ENCODE assay signal across 14 cellular contexts in the genomic region with DNA sequence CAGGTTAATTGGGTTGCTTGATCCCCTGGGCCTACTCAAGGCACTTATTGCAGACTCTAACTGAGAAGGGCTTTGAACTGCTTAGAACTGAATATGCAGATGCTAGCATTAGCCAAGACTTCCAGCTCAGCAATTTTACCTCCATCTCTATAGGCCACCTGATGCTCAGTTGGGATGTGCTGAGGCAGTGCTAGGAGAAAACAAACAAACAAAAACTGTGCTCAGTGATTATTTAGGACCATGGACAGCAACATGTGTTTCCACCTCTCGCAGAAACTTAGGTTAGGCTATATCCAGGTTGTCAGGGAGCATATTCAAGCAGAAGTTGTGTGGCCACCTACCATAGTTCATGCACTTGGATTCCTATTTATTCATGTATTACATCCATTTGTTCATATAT.
DNase-seq lines count a peak whose midpoint lies in the region; ATAC-seq, FAIRE-seq and TF ChIP-seq lines count a peak whose summit lies in the region.
"Had no signal": no experiment of that assay in that cellular context is flagged by ENCODE, and none has a peak within 500 bp of the region (broad histone marks: within the 10 kb centered on the region; RNA-seq: fewer than 3 reads in every experiment).

No MANE protein-coding gene starts in this region.

- no peak overlapping the region for H4K5ac ChIP-seq in H9 (ENCODE audit: insufficient read length, low read depth, low read length)

- no peak overlapping the region for H2BK120ac ChIP-seq in H9 (ENCODE audit: low read depth, low read length, poor library complexity, severe bottlenecking)

- H3K9me3 ChIP-seq in H9 (ENCODE audit: control insufficient read depth, low read depth, low read length), result no peaks in the 10 kb centered on the region
- H3K9me3 ChIP-seq in K562 (replicated peaks; ENCODE audit: control insufficient read depth, insufficient read depth, low read depth, low read length), result no peaks in the 10 kb centered on the region
- H3K9me3 ChIP-seq: colonic mucosa, transverse colon had no signal

- no peak overlapping the region for H3K18ac ChIP-seq in H9 (ENCODE audit: insufficient read length, low read depth, low read length)

- peaks cover 0 to 10% of the 10 kb centered on the region in 2 experiments; a peak in 2 of 4 replicates for H3K4me1 Mint-ChIP-seq in H9
- H3K4me1 Mint-ChIP-seq in activated CD8-positive, alpha-beta T cell treated with anti-CD3 and anti-CD28 coated beads for 36 hours (ENCODE audit: low read depth), result peaks cover 4% of the 10 kb centered on the region

- no peaks in the 10 kb centered on the region for H3K79me2 ChIP-seq in H9 (ENCODE audit: insufficient read depth, low read length)
- no peaks in the 10 kb centered on the region for H3K79me2 ChIP-seq in K562 (ENCODE audit: control insufficient read depth, insufficient read depth, low read length)

- H3K27ac ChIP-seq in H9 (ENCODE audit: insufficient read length, low read depth, low read length), result no peak overlapping the region
- H3K27ac ChIP-seq in K562 (ENCODE audit: extremely low read depth, low read depth, low read length), result no peak overlapping the region
- H3K27ac ChIP-seq: colonic mucosa, KMS-11, transverse colon, VCaP had no signal

- no peak overlapping the region for H4K8ac ChIP-seq in H9 (replicated peaks; ENCODE audit: insufficient read length, low read depth, low read length)

- in situ Hi-C loops in K562 (cut with MboI), result no loop called here

- H2BK12ac ChIP-seq in H9 (ENCODE audit: insufficient read length, low read depth, low read length), result no peak overlapping the region

- no peak overlapping the region for H3K56ac ChIP-seq in H9 (ENCODE audit: insufficient read length, low read depth, low read length)

- no peak overlapping the region for H3K27ac Mint-ChIP-seq in H9
- no peak overlapping the region for H3K27ac Mint-ChIP-seq in activated CD8-positive, alpha-beta T cell treated with anti-CD3 and anti-CD28 coated beads for 36 hours
- H3K27ac Mint-ChIP-seq: CD4-positive, alpha-beta T cell had no signal

- H2AFZ ChIP-seq in H9 (ENCODE audit: low read length) (no peak overlapping the region), K562 (ENCODE audit: low read depth, low read length) (no peak overlapping the region)

- ATAC-seq in K562 (no peak), HG03159 (IDR thresholded peaks at IDR 0.05; ENCODE audit: unreplicated experiment) (no peak)
- ATAC-seq in activated CD8-positive, alpha-beta T cell treated with anti-CD3 and anti-CD28 coated beads for 36 hours, result no peak

- H2BK15ac ChIP-seq in H9 (ENCODE audit: low read depth, low read length), result no peak overlapping the region

- no peak overlapping the region for H3K4me3 Mint-ChIP-seq in H9
- H3K4me3 Mint-ChIP-seq in activated CD8-positive, alpha-beta T cell treated with anti-CD3 and anti-CD28 coated beads for 36 hours, result no peak overlapping the region
- H3K4me3 Mint-ChIP-seq: CD4-positive, alpha-beta T cell had no signal

- TF ChIP-seq EP300 in K562 (IDR thresholded peaks at IDR 0.05; ENCODE audit: low read length), result no peak

- H3K79me1 ChIP-seq in H9 (ENCODE audit: insufficient read depth, low read depth, low read length, poor library complexity, severe bottlenecking), result no peaks in the 10 kb centered on the region

- H3K4me2 ChIP-seq in H9 (ENCODE audit: insufficient read depth, insufficient read length, low read length) (no peak overlapping the region), K562 (ENCODE audit: insufficient read depth, low read length) (no peak overlapping the region)
- H3K4me2 ChIP-seq: KMS-11 had no signal

- intact Hi-C loops in K562 (cut with micrococcal nuclease), result no loop called here
- intact Hi-C loops in activated CD8-positive, alpha-beta T cell treated with anti-CD3 and anti-CD28 coated beads for 36 hours (cut with micrococcal nuclease), result no loop called here

- no peaks in the 10 kb centered on the region for H3K36me3 Mint-ChIP-seq in H9 (ENCODE audit: insufficient read depth in 1 of 3, low read depth in 3 of 3)
- H3K36me3 Mint-ChIP-seq in activated CD8-positive, alpha-beta T cell treated with anti-CD3 and anti-CD28 coated beads for 36 hours (ENCODE audit: low read depth), result no peaks in the 10 kb centered on the region

- H3K23me2 ChIP-seq in H9 (ENCODE audit: insufficient read length, low read depth, low read length, poor library complexity, severe bottlenecking), result no peaks in the 10 kb centered on the region

- TF ChIP-seq POLR2A in K562 (conservative IDR thresholded peaks at IDR 0.05), result no peak

- no peak overlapping the region for H3T11ph ChIP-seq in H9 (ENCODE audit: low read length)

- H2AK5ac ChIP-seq in H9 (ENCODE audit: insufficient read length, low read length), result no peak overlapping the region

- TF ChIP-seq CTCF in H9 (conservative IDR thresholded peaks at IDR 0.05) (no peak), K562 (IDR thresholded peaks at IDR 0.05 in 2 of 3, conservative IDR thresholded peaks at IDR 0.05 in 1 of 3; ENCODE audit: insufficient read depth in 2 of 3, low read depth in 1 of 3, low read length in 3 of 3) (no peak)
- TF ChIP-seq CTCF in activated CD8-positive, alpha-beta T cell treated with anti-CD3 and anti-CD28 coated beads for 36 hours (IDR thresholded peaks at IDR 0.05), result no peak

- no peak overlapping the region for H3K14ac ChIP-seq in H9 (ENCODE audit: insufficient read depth, low read length)

- no peak overlapping the region for H3K23ac ChIP-seq in H9 (ENCODE audit: insufficient read length, low read depth, low read length)

- no peak overlapping the region for H2BK5ac ChIP-seq in H9 (ENCODE audit: insufficient read length, low read length)

- H3K27me3 ChIP-seq in H9 (ENCODE audit: insufficient read depth, low read length) (no peaks in the 10 kb centered on the region), K562 (ENCODE audit: control insufficient read depth in 2 of 2, insufficient read depth in 2 of 2, low read length in 2 of 2) (no peaks in the 10 kb centered on the region)
- H3K27me3 ChIP-seq: colonic mucosa had no signal

- H3K4me3 ChIP-seq in K562, result no peak overlapping the region
- H3K4me3 ChIP-seq: colonic mucosa, transverse colon had no signal

- BruUV-seq in K562 (replicated peaks; lab: Mats Ljungman, UMichigan), result no TSS peak

- no peaks in the 10 kb centered on the region for H3K9me3 Mint-ChIP-seq in H9
- no peaks in the 10 kb centered on the region for H3K9me3 Mint-ChIP-seq in activated CD8-positive, alpha-beta T cell treated with anti-CD3 and anti-CD28 coated beads for 36 hours

- H3K4ac ChIP-seq in H9 (ENCODE audit: low read depth, low read length), result no peak overlapping the region

- H3K36me3 ChIP-seq in K562 (ENCODE audit: control insufficient read depth, insufficient read depth, low read length), result no peaks in the 10 kb centered on the region
- H3K36me3 ChIP-seq: colonic mucosa, transverse colon had no signal

- H4K20me1 ChIP-seq in H9 (ENCODE audit: control insufficient read depth, insufficient read depth, insufficient read length) (no peaks in the 10 kb centered on the region), K562 (replicated peaks; ENCODE audit: control insufficient read depth, insufficient read depth, low read length) (no peaks in the 10 kb centered on the region)

- no CpG with 5 or more reads among the region's 1 CpG for WGBS in H9 (ENCODE audit: extremely low coverage, insufficient read length, low lambda C conversion rate)
- WGBS in K562 (ENCODE audit: insufficient coverage, low coverage, missing lambda C conversion rate), result 0% methylated on average over 1 of the region's 1 CpG

- DNase-seq in H9 (peak; percentile 39), NCI-H1105 (lab: John Stamatoyannopoulos, UW) (peak; percentile 28), K562 (ENCODE audit: extremely low read depth in 1 of 4, low spot score in 3 of 4) (peak in 2 of 4 experiments; percentile 14), left kidney (ENCODE audit: low read depth, low spot score) (peak; percentile 84), NCI-H2227 (lab: John Stamatoyannopoulos, UW; ENCODE audit: unreplicated experiment) (no peak)
- DNase-seq in activated CD8-positive, alpha-beta T cell treated with anti-CD3 and anti-CD28 coated beads for 36 hours, result no peak
- DNase-seq in activated CD4-positive, alpha-beta T cell treated with anti-CD3 and anti-CD28 coated beads for 4 hours, result no peak
- DNase-seq: CD4-positive, alpha-beta T cell; colonic mucosa; stimulated activated CD4-positive, alpha-beta T cell treated with anti-CD3 and anti-CD28 coated beads, Interleukin-1b, Interleukin-23, amount 100 ng/mL, for 48 hours; transverse colon had no signal

- H2BK20ac ChIP-seq in H9 (ENCODE audit: low read depth, low read length, poor library complexity, severe bottlenecking), result no peak overlapping the region

- POLR2A ChIA-PET in K562 (lab: Yijun Ruan, JAX), result no interaction called here
- POLR2A ChIA-PET in activated CD8-positive, alpha-beta T cell treated with anti-CD3 and anti-CD28 coated beads for 36 hours (lab: Charles Lee), result no interaction called here

- peaks cover 45% of the 10 kb centered on the region for H3K27me3 Mint-ChIP-seq in H9 (ENCODE audit: low read depth)
- peaks cover 13% of the 10 kb centered on the region for H3K27me3 Mint-ChIP-seq in activated CD8-positive, alpha-beta T cell treated with anti-CD3 and anti-CD28 coated beads for 36 hours

- H3K9me1 ChIP-seq in K562 (ENCODE audit: control insufficient read depth, insufficient read depth, low read length), result no peaks in the 10 kb centered on the region

- H3K4me1 ChIP-seq in H9 (ENCODE audit: insufficient read depth, low read length) (no peaks in the 10 kb centered on the region), K562 (replicated peaks in 1 of 2; ENCODE audit: control insufficient read depth in 2 of 2, insufficient read depth in 2 of 2, low read length in 2 of 2) (no peaks in the 10 kb centered on the region)
- H3K4me1 ChIP-seq: colonic mucosa, transverse colon had no signal

- H3K9ac ChIP-seq in H9 (ENCODE audit: extremely low read depth, insufficient read length, low read length), result no peak overlapping the region
- no peak overlapping the region for H3K9ac ChIP-seq in K562 (ENCODE audit: insufficient read depth in 1 of 2, low read depth in 2 of 2, low read length in 2 of 2)
- H3K9ac ChIP-seq: KMS-11 had no signal

- CTCF ChIA-PET in K562 (lab: Yijun Ruan, JAX; ENCODE audit: low intra/inter-chr PET ratio), result no interaction called here
- CTCF ChIA-PET in activated CD8-positive, alpha-beta T cell treated with anti-CD3 and anti-CD28 coated beads for 36 hours (lab: Charles Lee), result no interaction called here

- no peak for TF ChIP-seq RAD21 in K562 (CRISPR knock-in tag; conservative IDR thresholded peaks at IDR 0.05 in 1 of 2, IDR thresholded peaks at IDR 0.05 in 1 of 2)

- FAIRE-seq in K562 (lab: Jason Lieb, UNC), result no peak

- no peak overlapping the region for H4K91ac ChIP-seq in H9 (ENCODE audit: insufficient read length, low read depth, low read length)

TF ChIP-seq in K562, 482 proteins besides CTCF, POLR2A, EP300 and RAD21 (continues in another document):
- TF ChIP-seq ADNP (tag; IDR thresholded peaks at IDR 0.05) (no peak), SRF (CRISPR knock-in tag; IDR thresholded peaks at IDR 0.05) (no peak)

Comparison
In these comparisons a context has a peak if more than half of its experiments do, and no peak if none do; other contexts are left out.
1. DNase-seq: peak in H9 (single experiment), NCI-H1105 (single experiment) and left kidney (single experiment); none in activated CD8-positive, alpha-beta T cell treated with anti-CD3 and anti-CD28 coated beads for 36 hours (single experiment), activated CD4-positive, alpha-beta T cell treated with anti-CD3 and anti-CD28 coated beads for 4 hours (0 of 2) and NCI-H2227 (single experiment).